In the genomic region with DNA sequence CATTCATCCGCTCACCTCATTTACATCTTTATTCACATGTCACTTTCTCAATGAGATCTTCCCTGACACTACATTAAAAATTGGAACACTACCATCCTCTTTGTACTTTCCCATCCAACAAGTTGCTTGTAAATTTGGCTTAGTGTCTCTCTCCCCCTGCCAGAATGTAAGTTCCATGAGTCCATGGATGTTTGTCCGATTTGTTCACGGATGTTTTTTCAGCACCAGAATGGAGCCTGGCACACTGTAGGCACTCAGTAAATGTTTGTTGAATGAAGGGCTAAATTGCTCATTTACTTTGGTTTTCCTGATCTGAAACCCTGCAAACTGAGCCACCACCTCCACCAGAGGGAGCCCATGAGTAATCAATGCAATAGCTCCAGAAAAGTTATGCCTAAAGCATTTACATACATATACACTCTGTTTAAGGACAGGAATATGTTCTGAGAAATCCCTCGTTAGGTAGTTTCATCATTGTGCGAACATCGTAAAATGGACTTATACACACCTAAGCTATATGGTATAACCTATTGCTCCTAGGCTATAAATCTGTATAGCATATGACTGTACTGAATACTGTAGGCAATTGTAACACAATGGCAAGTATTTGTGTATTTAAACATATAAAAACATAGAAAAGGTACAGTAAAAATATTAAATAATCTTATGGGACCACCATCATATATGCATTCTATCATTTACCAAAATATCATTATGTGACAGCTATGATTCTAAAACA, we compare ENCODE assay signal across 8 cellular contexts. TPM values are rescaled to one million over a fixed set of nuclear protein-coding genes. Genes with fewer than 3 reads are reported as not detected.
DNase-seq lines count a peak whose midpoint lies in the region; ATAC-seq, FAIRE-seq and TF ChIP-seq lines count a peak whose summit lies in the region.

No MANE protein-coding gene starts in this region.

- H3K4me1 ChIP-seq in osteoblast (ENCODE audit: insufficient read depth, low read length) (peaks cover 9% of the 10 kb centered on the region), transverse colon (peaks cover 6 to 27% (median 21%) of the 10 kb centered on the region in 4 donors)

- H3K36me3 ChIP-seq in osteoblast (ENCODE audit: insufficient read depth, low read length) (no peaks in the 10 kb centered on the region), transverse colon (no peaks in the 10 kb centered on the region)

- no peak overlapping the region for H3K27ac ChIP-seq in osteoblast (ENCODE audit: low read depth, low read length)
- peak overlapping the region in 2 of 4 donors; percentile 19 to 24 for H3K27ac ChIP-seq in transverse colon

- no peak overlapping the region for H3K4me2 ChIP-seq in osteoblast (ENCODE audit: insufficient read depth, low read length)

- DNase-seq in Caki2 (ENCODE audit: low read depth) (peak; percentile 54), RPMI7951 (ENCODE audit: low read depth) (peak; percentile 61), fibroblast of pulmonary artery (ENCODE audit: low read depth) (peak; percentile 76), osteoblast (ENCODE audit: insufficient read length, low spot score, missing footprints) (peak; percentile 79), transverse colon (peak; percentile 88), H54 (ENCODE audit: insufficient read length, low spot score) (no peak)
- DNase-seq in Jurkat, Clone E6-1 (ENCODE audit: low read depth, low spot score): peak; percentile 67
- peak; percentile 75 to 86 for DNase-seq in activated T-cell treated with anti-CD3 and anti-CD28 coated beads, Interleukin-2, amount 50 U/mL, for 72 hours

- H3K27me3 ChIP-seq in osteoblast (ENCODE audit: insufficient read depth, low read length) (peaks cover 3% of the 10 kb centered on the region), transverse colon (no peaks in the 10 kb centered on the region)

- peaks cover 1 to 4% of the 10 kb centered on the region in 2 donors for H3K36me3 Mint-ChIP-seq in activated T-cell treated with anti-CD3 and anti-CD28 coated beads, Interleukin-2, amount 50 U/mL, for 72 hours (ENCODE audit: insufficient read depth in 2 of 2)

- H3K9me3 Mint-ChIP-seq in activated T-cell treated with anti-CD3 and anti-CD28 coated beads, Interleukin-2, amount 50 U/mL, for 72 hours: no peaks in the 10 kb centered on the region

- H3K4me1 Mint-ChIP-seq in activated T-cell treated with anti-CD3 and anti-CD28 coated beads, Interleukin-2, amount 50 U/mL, for 72 hours (ENCODE audit: low read depth): peaks cover 29% of the 10 kb centered on the region

- in situ Hi-C loops in Caki2 (cut with HindIII; ENCODE audit: low pct_unique_long_range_greater_than_20kb, low sequenced_read_pairs) (no loop called here), transverse colon (cut with MboI; ENCODE audit: low pct_ligation_motif_present in 1 of 4, low pct_unique_long_range_greater_than_20kb in 1 of 4, low sequenced_read_pairs in 3 of 4) (loop anchor here in 3 of 4 donors (5.0 to 10.0 kb wide), 2 partner anchors 104 to 116 kb away; no protein-coding TSS in a partner anchor)

- 16 to 22% methylated on average over 4 to 6 of the region's 6 CpGs for WGBS in transverse colon (ENCODE audit: low coverage in 1 of 2), 2 donors

- peaks cover 21% of the 10 kb centered on the region for H3K79me2 ChIP-seq in osteoblast (ENCODE audit: insufficient read depth, low read length)

- no peak for ATAC-seq in activated T-cell treated with anti-CD3 and anti-CD28 coated beads, Interleukin-2, amount 50 U/mL, for 72 hours (replicated peaks in 1 of 2)

- no peaks in the 10 kb centered on the region for H3K9me3 ChIP-seq in osteoblast (ENCODE audit: low read depth, low read length)
- no peaks in the 10 kb centered on the region for H3K9me3 ChIP-seq in transverse colon

- TF ChIP-seq POLR2A in transverse colon (IDR thresholded peaks at IDR 0.05): no peak
- no peak for TF ChIP-seq POLR2A in H54 (IDR thresholded peaks at IDR 0.05; ENCODE audit: low read depth, low read length)

- H3K27ac Mint-ChIP-seq in activated T-cell treated with anti-CD3 and anti-CD28 coated beads, Interleukin-2, amount 50 U/mL, for 72 hours: no peak overlapping the region

- peaks cover 4% of the 10 kb centered on the region for H4K20me1 ChIP-seq in osteoblast (ENCODE audit: insufficient read depth, low read length)

- peak overlapping the region; percentile 52 for H2AFZ ChIP-seq in osteoblast (ENCODE audit: low read length)

- H3K4me3 Mint-ChIP-seq in activated T-cell treated with anti-CD3 and anti-CD28 coated beads, Interleukin-2, amount 50 U/mL, for 72 hours: peak overlapping the region in 1 of 2 donors; percentile 61

- no peak for FAIRE-seq in H54 (lab: Jason Lieb, UNC)

- H3K27me3 Mint-ChIP-seq in activated T-cell treated with anti-CD3 and anti-CD28 coated beads, Interleukin-2, amount 50 U/mL, for 72 hours (ENCODE audit: low read depth): peaks cover 28% of the 10 kb centered on the region

- intact Hi-C loops in transverse colon (cut with DNase I; ENCODE audit: low total_unique reads): no loop called here

- H3K4me3 ChIP-seq in Jurkat, Clone E6-1 (ENCODE audit: low read length): no peak overlapping the region
- H3K4me3 ChIP-seq in fibroblast of pulmonary artery (replicated peaks; ENCODE audit: low read depth, low read length) (no peak overlapping the region), osteoblast (ENCODE audit: insufficient read depth, low read length) (no peak overlapping the region), transverse colon (no peak overlapping the region)

- TF ChIP-seq EP300 in transverse colon (IDR thresholded peaks at IDR 0.05; ENCODE audit: low read depth): no peak

- TF ChIP-seq CTCF in fibroblast of pulmonary artery (IDR thresholded peaks at IDR 0.05; ENCODE audit: low read length, missing control alignments): peak; percentile 85
- peak; percentile 90 for TF ChIP-seq CTCF in osteoblast (IDR thresholded peaks at IDR 0.05; ENCODE audit: extremely low read depth, low read depth, low read length)
- TF ChIP-seq CTCF in transverse colon (IDR thresholded peaks at IDR 0.05): peak; percentile 71 to 88 (median 80)

RNA-seq across cellular contexts. Expression of gene EYA3, which starts 2.8 kb away (rescaled TPM):
- total RNA-seq in Caki2 (2014; rRNA removed; shearing (Covaris generic); ENCODE audit: low replicate concordance): 8.6 and 15.1 TPM in 2 replicates
- 14.8 TPM for polyA plus RNA-seq in Jurkat, Clone E6-1 (2012; ENCODE audit: insufficient read depth, insufficient read length)
- total RNA-seq in RPMI7951 (2014; rRNA removed; shearing (Covaris generic)): 18.7 and 20.1 TPM in 2 replicates
- 10 to 100 TPM; 27.0 to 28.9 TPM for total RNA-seq in activated T-cell treated with anti-CD3 and anti-CD28 coated beads, Interleukin-2, amount 50 U/mL, for 72 hours
- total RNA-seq in osteoblast (10.9 and 13.3 TPM in 2 replicates), transverse colon (10 to 100 TPM; 14.6 to 50.2 (median 18.5) TPM)
